In genomic region chr3:137081711-137082110, GRCh38 we compare ENCODE assay signal across 17 cellular contexts.
A peak's percentile ranks its signal among the peaks of the same experiment; 100 is the strongest.
DNase-seq lines count a peak whose midpoint lies in the region; ATAC-seq and TF ChIP-seq lines count a peak whose summit lies in the region.
"Had no signal": no experiment of that assay in that cellular context is flagged by ENCODE, and none has a peak within 500 bp of the region (broad histone marks: within the 10 kb centered on the region; RNA-seq: fewer than 3 reads in every experiment).

No MANE protein-coding gene starts in this region.

- no peaks in the 10 kb centered on the region for H3K9me3 ChIP-seq in body of pancreas
- H3K9me3 ChIP-seq: Caco-2 had no signal

- H3K36me3 ChIP-seq in body of pancreas (replicated peaks in 1 of 2; ENCODE audit: insufficient read depth in 1 of 2, low read depth in 2 of 2) = no peaks in the 10 kb centered on the region

- H3K4me3 ChIP-seq in body of pancreas = no peak overlapping the region
- H3K4me3 ChIP-seq: GM12878, GM23338 had no signal

- DNase-seq in NCI-H524 (lab: John Stamatoyannopoulos, UW) (peak; percentile 80 to 92), NCI-H82 (lab: John Stamatoyannopoulos, UW) (peak; percentile 96), body of pancreas (no peak), COLO668 (lab: John Stamatoyannopoulos, UW; ENCODE audit: unreplicated experiment) (no peak), midbrain (lab: John Stamatoyannopoulos, UW) (no peak)
- DNase-seq: C1 segment of cervical spinal cord; Caco-2; CD4-positive, alpha-beta memory T cell; DMS 273 treated with DMSO at 0.1 percent for 48 hours; DMS79; EL; GDM1; H9 had no signal

- peak overlapping the region in 2 of 4 donors; percentile 18 to 27 for H3K27ac ChIP-seq in body of pancreas

- intact Hi-C loops in body of pancreas (cut with DNase I) = no loop called here

- H3K27me3 ChIP-seq in body of pancreas = no peaks in the 10 kb centered on the region

- H3K4me1 ChIP-seq in body of pancreas = peaks cover 10% of the 10 kb centered on the region
- H3K4me1 ChIP-seq: Caco-2 had no signal

- WGBS in body of pancreas, 2 donors = 13 to 15% methylated on average over 3 of the region's 3 CpGs

- TF ChIP-seq POLR2A in body of pancreas (IDR thresholded peaks at IDR 0.05) = no peak

- no peak for TF ChIP-seq CTCF in body of pancreas (IDR thresholded peaks at IDR 0.05)

- ATAC-seq in body of pancreas = peak; percentile 79
- no peak for ATAC-seq in GM18870 (IDR thresholded peaks at IDR 0.05; ENCODE audit: unreplicated experiment)
- ATAC-seq: GM12878, GM23338, HCT116 had no signal

Comparison
In these comparisons a context has a peak if more than half of its experiments do, and no peak if none do; other contexts are left out.
1. DNase-seq: peak in NCI-H524 (2 of 2) and NCI-H82 (single experiment); none in body of pancreas (0 of 4), COLO668 (single experiment) and midbrain (single experiment).